ENCODE assay signal across 16 cellular contexts in genomic region chr10:47238331-47239095, GRCh38.
DNase-seq lines count a peak whose midpoint lies in the region; ATAC-seq and TF ChIP-seq lines count a peak whose summit lies in the region.
"Had no signal": no experiment of that assay in that cellular context is flagged by ENCODE, and none has a peak within 500 bp of the region (broad histone marks: within the 10 kb centered on the region; RNA-seq: fewer than 3 reads in every experiment).

No MANE protein-coding gene starts in this region.

- H3K27ac Mint-ChIP-seq in activated naive CD8-positive, alpha-beta T cell treated with anti-CD3 and anti-CD28 coated beads for 36 hours = no peak overlapping the region
- H3K27ac Mint-ChIP-seq: GM23338 had no signal

- H3K4me1 Mint-ChIP-seq in activated naive CD8-positive, alpha-beta T cell treated with anti-CD3 and anti-CD28 coated beads for 36 hours = peaks cover 22% of the 10 kb centered on the region

- no peaks in the 10 kb centered on the region for H3K36me3 ChIP-seq in sigmoid colon
- H3K36me3 ChIP-seq: BLaER1 had no signal

- intact Hi-C loops in sigmoid colon (cut with DNase I) = no loop called here

- 89 to 90% methylated on average over 7 of the region's 7 CpGs for WGBS in sigmoid colon, 2 donors

- no peak overlapping the region for H3K4me3 Mint-ChIP-seq in activated naive CD8-positive, alpha-beta T cell treated with anti-CD3 and anti-CD28 coated beads for 36 hours
- H3K4me3 Mint-ChIP-seq: CD8-positive, alpha-beta memory T cell; GM23338; IgD-negative memory B cell had no signal

- TF ChIP-seq POLR2A in sigmoid colon (IDR thresholded peaks at IDR 0.05) = no peak

- H3K9me3 ChIP-seq in sigmoid colon = peaks cover 0 to 4% (median 0%) of the 10 kb centered on the region in 4 donors
- H3K9me3 ChIP-seq: BLaER1, Caco-2 had no signal

- H3K4me3 ChIP-seq in sigmoid colon = no peak overlapping the region
- H3K4me3 ChIP-seq: BLaER1, GM12878, GM23338 had no signal

- H3K27ac ChIP-seq in sigmoid colon = no peak overlapping the region
- H3K27ac ChIP-seq: BLaER1 had no signal

- H3K36me3 Mint-ChIP-seq in activated naive CD8-positive, alpha-beta T cell treated with anti-CD3 and anti-CD28 coated beads for 36 hours = no peaks in the 10 kb centered on the region
- H3K36me3 Mint-ChIP-seq: CD8-positive, alpha-beta memory T cell had no signal

- no peaks in the 10 kb centered on the region for H3K27me3 ChIP-seq in sigmoid colon
- H3K27me3 ChIP-seq: BLaER1 had no signal

- DNase-seq in activated CD8-positive, alpha-beta memory T cell treated with anti-CD3 and anti-CD28 coated beads for 24 hours = peak; percentile 49
- DNase-seq in activated CD8-positive, alpha-beta memory T cell treated with anti-CD3 and anti-CD28 coated beads, Interleukin-2, amount 50 U/mL, for 48 hours = no peak
- DNase-seq in left lobe of liver (ENCODE audit: low spot score) (peak; percentile 24), sigmoid colon (peak; percentile 48), NCI-H1694 (lab: John Stamatoyannopoulos, UW) (no peak)
- DNase-seq in activated naive CD8-positive, alpha-beta T cell treated with anti-CD3 and anti-CD28 coated beads for 36 hours = no peak
- DNase-seq: 8988T; AML-193; CD8-positive, alpha-beta memory T cell; H7 had no signal

- ATAC-seq in left lobe of liver (no peak), HG03095 (IDR thresholded peaks at IDR 0.05; ENCODE audit: unreplicated experiment) (no peak)
- ATAC-seq: GM12878 had no signal

- H3K27me3 Mint-ChIP-seq in activated naive CD8-positive, alpha-beta T cell treated with anti-CD3 and anti-CD28 coated beads for 36 hours = no peaks in the 10 kb centered on the region
- H3K27me3 Mint-ChIP-seq: IgD-negative memory B cell had no signal

- no peak for TF ChIP-seq CTCF in sigmoid colon (IDR thresholded peaks at IDR 0.05)

- H3K4me1 ChIP-seq in sigmoid colon = no peaks in the 10 kb centered on the region
- H3K4me1 ChIP-seq: BLaER1, Caco-2 had no signal

- TF ChIP-seq EP300 in sigmoid colon (IDR thresholded peaks at IDR 0.05) = no peak

- peaks cover 3% of the 10 kb centered on the region for H3K9me3 Mint-ChIP-seq in activated naive CD8-positive, alpha-beta T cell treated with anti-CD3 and anti-CD28 coated beads for 36 hours
- H3K9me3 Mint-ChIP-seq: GM23338 had no signal

Comparison
In these comparisons a context has a peak if more than half of its experiments do, and no peak if none do; other contexts are left out.
1. DNase-seq: peak in activated CD8-positive, alpha-beta memory T cell treated with anti-CD3 and anti-CD28 coated beads for 24 hours (single experiment), left lobe of liver (single experiment) and sigmoid colon (single experiment); none in activated CD8-positive, alpha-beta memory T cell treated with anti-CD3 and anti-CD28 coated beads, Interleukin-2, amount 50 U/mL, for 48 hours (single experiment), activated naive CD8-positive, alpha-beta T cell treated with anti-CD3 and anti-CD28 coated beads for 36 hours (single experiment) and NCI-H1694 (single experiment).